In genomic region chr19:51420511-51420910, GRCh38 we compare ENCODE assay signal across 20 cellular contexts. TPM values are rescaled to one million over a fixed set of nuclear protein-coding genes. Genes with fewer than 3 reads are reported as not detected.
"Had no signal": no experiment of that assay in that cellular context is flagged by ENCODE, and none has a peak within 500 bp of the region (broad histone marks: within the 10 kb centered on the region; RNA-seq: fewer than 3 reads in every experiment).

No MANE protein-coding gene starts in this region.

RNA-seq across cellular contexts. Expression of gene SIGLEC10, which starts 3.1 kb away (rescaled TPM):
- total RNA-seq: activated naive CD4-positive, alpha-beta T cell treated with anti-CD3 and anti-CD28 coated beads for 36 hours; activated naive CD8-positive, alpha-beta T cell treated with anti-CD3 and anti-CD28 coated beads for 36 hours; astrocyte; bronchial epithelial cell; cardiac muscle cell; chondrocyte had no signal

RNA-seq across cellular contexts. Expression of gene C19orf84, which starts 30.1 kb away (rescaled TPM):
- total RNA-seq: activated naive CD4-positive, alpha-beta T cell treated with anti-CD3 and anti-CD28 coated beads for 36 hours; activated naive CD4-positive, alpha-beta T cell treated with anti-CD3 and anti-CD28 coated beads, Interleukin-2, amount 50 U/mL, for 72 hours; activated naive CD8-positive, alpha-beta T cell treated with anti-CD3 and anti-CD28 coated beads, Interleukin-2, amount 10 ng/mL, durations not matched to agents 7 days and 5 days; activated T-cell treated with anti-CD3 and anti-CD28 coated beads, Interleukin-2, amount 50 U/mL, for 4 hours; activated T-helper 17 cell treated with anti-CD3 and anti-CD28 coated beads, Interleukin-2, amount 50 U/mL, for 72 hours; aorta; ascending aorta; astrocyte; body of pancreas; breast epithelium; bronchial epithelial cell; cardiac muscle cell; cardiac septum; cerebellum; chondrocyte had no signal

RNA-seq across cellular contexts. Expression of gene LIM2, which starts 32.7 kb away (rescaled TPM):
- total RNA-seq: activated naive CD4-positive, alpha-beta T cell treated with anti-CD3 and anti-CD28 coated beads for 36 hours; activated naive CD8-positive, alpha-beta T cell treated with anti-CD3 and anti-CD28 coated beads for 36 hours; activated naive CD8-positive, alpha-beta T cell treated with anti-CD3 and anti-CD28 coated beads, Interleukin-2, amount 10 ng/mL, durations not matched to agents 7 days and 5 days; activated T-helper 1 cell treated with anti-CD3 and anti-CD28 coated beads, Interleukin-12 subunit alpha, Interleukin-12 subunit beta, Interleukin-2, Interleukin-4 antibody, amounts not matched to agents 30 ng/mL and 10 ng/mL and 1 ng/mL, durations not matched to agents 14 hours and 24 hours and 36 hours; activated T-helper 2 cell treated with anti-CD3 and anti-CD28 coated beads, Interferon-gamma antibody, Interleukin-2, Interleukin-4, amounts not matched to agents 10 μg/mL and 5 μg/mL and 100 μg/mL, durations not matched to agents 14 hours and 24 hours and 36 hours; adrenal gland; aorta; ascending aorta; astrocyte; body of pancreas; breast epithelium; bronchial epithelial cell; cardiac muscle cell; cardiac septum; cerebellum; chondrocyte had no signal

RNA-seq across cellular contexts. Expression of gene SIGLEC8, which starts 37.7 kb away (rescaled TPM):
- total RNA-seq: activated naive CD4-positive, alpha-beta T cell treated with anti-CD3 and anti-CD28 coated beads for 36 hours; activated naive CD4-positive, alpha-beta T cell treated with anti-CD3 and anti-CD28 coated beads, Interleukin-2, amount 50 U/mL, for 72 hours; activated naive CD8-positive, alpha-beta T cell treated with anti-CD3 and anti-CD28 coated beads for 36 hours; activated naive CD8-positive, alpha-beta T cell treated with anti-CD3 and anti-CD28 coated beads, Interleukin-2, amount 10 ng/mL, durations not matched to agents 7 days and 5 days; activated T-cell treated with anti-CD3 and anti-CD28 coated beads, Interleukin-2, amount 50 U/mL, for 4 hours; activated T-cell treated with anti-CD3 and anti-CD28 coated beads, Interleukin-2, amount 50 U/mL, for 72 hours; activated T-helper 17 cell treated with anti-CD3 and anti-CD28 coated beads, Interleukin-2, amount 50 U/mL, for 72 hours; ascending aorta; astrocyte; bronchial epithelial cell; cardiac muscle cell; cardiac septum; chondrocyte had no signal

RNA-seq across cellular contexts. Expression of gene NKG7, which starts 48.1 kb away (rescaled TPM):
- total RNA-seq: astrocyte, body of pancreas, bronchial epithelial cell, cardiac muscle cell, chondrocyte had no signal
